Comparison of ENCODE assay signal across 32 cellular contexts in genomic region chr15:56227315-56227714, GRCh38.
"Had no signal": no experiment of that assay in that cellular context is flagged by ENCODE, and none has a peak within 500 bp of the region (broad histone marks: within the 10 kb centered on the region; RNA-seq: fewer than 3 reads in every experiment).

No MANE protein-coding gene starts in this region.

- FAIRE-seq: endometrium, endothelial cell of umbilical vein had no signal

- H3K27ac ChIP-seq: adrenal gland, body of pancreas, colonic mucosa, esophagus squamous epithelium, gastroesophageal sphincter, heart right ventricle, hepatocyte had no signal

- H3K4me3 Mint-ChIP-seq: activated CD4-positive, alpha-beta memory T cell treated with anti-CD3 and anti-CD28 coated beads for 36 hours; activated CD8-positive, alpha-beta memory T cell treated with anti-CD3 and anti-CD28 coated beads, Interleukin-2, amount 10 ng/mL, durations not matched to agents 7 days and 5 days; activated CD8-positive, alpha-beta T cell treated with anti-CD3 and anti-CD28 coated beads, Interleukin-2, amount 10 ng/mL, durations not matched to agents 7 days and 5 days; activated naive CD4-positive, alpha-beta T cell treated with anti-CD3 and anti-CD28 coated beads for 36 hours; activated naive CD8-positive, alpha-beta T cell treated with anti-CD3 and anti-CD28 coated beads for 36 hours; activated naive CD8-positive, alpha-beta T cell treated with anti-CD3 and anti-CD28 coated beads, Interleukin-2, amount 50 U/mL, for 24 hours; activated T-helper 1 cell treated with anti-CD3 and anti-CD28 coated beads, Interleukin-12 subunit alpha, Interleukin-12 subunit beta, Interleukin-2, Interleukin-4 antibody, amounts not matched to agents 30 ng/mL and 10 ng/mL and 1 ng/mL, durations not matched to agents 14 hours and 24 hours and 36 hours; T-helper 17 cell had no signal

- H3K27ac Mint-ChIP-seq: activated CD4-positive, alpha-beta memory T cell treated with anti-CD3 and anti-CD28 coated beads for 36 hours; activated CD8-positive, alpha-beta memory T cell treated with anti-CD3 and anti-CD28 coated beads, Interleukin-2, amount 10 ng/mL, durations not matched to agents 7 days and 5 days; activated CD8-positive, alpha-beta T cell treated with anti-CD3 and anti-CD28 coated beads, Interleukin-2, amount 10 ng/mL, durations not matched to agents 7 days and 5 days; activated naive CD4-positive, alpha-beta T cell treated with anti-CD3 and anti-CD28 coated beads for 36 hours; activated naive CD4-positive, alpha-beta T cell treated with anti-CD3 and anti-CD28 coated beads, Interleukin-2, amount 50 U/mL, for 24 hours; activated naive CD8-positive, alpha-beta T cell treated with anti-CD3 and anti-CD28 coated beads, Interleukin-2, amount 50 U/mL, for 24 hours; activated T-helper 1 cell treated with anti-CD3 and anti-CD28 coated beads, Interleukin-12 subunit alpha, Interleukin-12 subunit beta, Interleukin-2, Interleukin-4 antibody, amounts not matched to agents 30 ng/mL and 10 ng/mL and 1 ng/mL, durations not matched to agents 14 hours and 24 hours and 36 hours; activated T-helper 2 cell treated with anti-CD3 and anti-CD28 coated beads, Interferon-gamma antibody, Interleukin-2, Interleukin-4, amounts not matched to agents 10 μg/mL and 5 μg/mL and 100 μg/mL, durations not matched to agents 14 hours and 24 hours and 36 hours; T-helper 17 cell had no signal

- H2AFZ ChIP-seq: hepatocyte had no signal

- H3K9me3 ChIP-seq: colonic mucosa had no signal

- H3K27me3 ChIP-seq: adrenal gland, body of pancreas, colonic mucosa, esophagus squamous epithelium, gastroesophageal sphincter, heart right ventricle, hepatocyte had no signal

- DNase-seq: activated CD4-positive, alpha-beta memory T cell treated with anti-CD3 and anti-CD28 coated beads for 36 hours; activated CD4-positive, alpha-beta T cell treated with anti-CD3 and anti-CD28 coated beads for 48 hours; activated CD4-positive, alpha-beta T cell treated with anti-CD3 and anti-CD28 coated beads, Interleukin-2, amount 50 U/mL, for 1 hour; activated CD8-positive, alpha-beta memory T cell treated with anti-CD3 and anti-CD28 coated beads, Interleukin-2, amount 10 ng/mL, durations not matched to agents 7 days and 5 days; activated CD8-positive, alpha-beta memory T cell treated with anti-CD3 and anti-CD28 coated beads, Interleukin-2, amount 50 U/mL, for 4 hours; activated CD8-positive, alpha-beta T cell treated with anti-CD3 and anti-CD28 coated beads, Interleukin-2, amount 10 ng/mL, durations not matched to agents 7 days and 5 days; activated effector memory CD4-positive, alpha-beta T cell treated with anti-CD3 and anti-CD28 coated beads, Interleukin-2, amount 50 U/mL, for 16 hours; activated naive CD4-positive, alpha-beta T cell treated with anti-CD3 and anti-CD28 coated beads for 36 hours; activated naive CD8-positive, alpha-beta T cell treated with anti-CD3 and anti-CD28 coated beads for 36 hours; activated naive CD8-positive, alpha-beta T cell treated with anti-CD3 and anti-CD28 coated beads, Interleukin-2, amount 50 U/mL, for 24 hours; activated T-cell treated with anti-CD3 and anti-CD28 coated beads, Interleukin-2, amount 50 U/mL, for 1 hour; activated T-cell treated with anti-CD3 and anti-CD28 coated beads, Interleukin-2, amount 50 U/mL, for 48 hours; adrenal gland; amygdala; aorta; body of pancreas; caudate nucleus; cerebellar nuclear complex; colonic mucosa; effector CD8-positive, alpha-beta T cell; esophagus squamous epithelium; foreskin melanocyte; heart right ventricle; T-helper 17 cell had no signal

- H3K4me2 ChIP-seq: hepatocyte had no signal

- ATAC-seq: activated CD4-positive, CD25-positive, alpha-beta regulatory T cell treated with anti-CD3 and anti-CD28 coated beads, Interleukin-2, amount 50 U/mL, for 24 hours; activated CD8-positive, alpha-beta memory T cell treated with anti-CD3 and anti-CD28 coated beads, Interleukin-2, amount 10 ng/mL, durations not matched to agents 7 days and 5 days; activated CD8-positive, alpha-beta T cell treated with anti-CD3 and anti-CD28 coated beads, Interleukin-2, amount 10 ng/mL, durations not matched to agents 7 days and 5 days; activated naive CD8-positive, alpha-beta T cell treated with anti-CD3 and anti-CD28 coated beads, Interleukin-2, amount 50 U/mL, for 24 hours; body of pancreas; gastroesophageal sphincter; heart right ventricle; T-helper 17 cell had no signal

- H3K27me3 Mint-ChIP-seq: activated CD4-positive, alpha-beta memory T cell treated with anti-CD3 and anti-CD28 coated beads for 36 hours; activated CD8-positive, alpha-beta memory T cell treated with anti-CD3 and anti-CD28 coated beads, Interleukin-2, amount 10 ng/mL, durations not matched to agents 7 days and 5 days; activated naive CD4-positive, alpha-beta T cell treated with anti-CD3 and anti-CD28 coated beads, Interleukin-2, amount 50 U/mL, for 24 hours; activated naive CD8-positive, alpha-beta T cell treated with anti-CD3 and anti-CD28 coated beads for 36 hours; activated naive CD8-positive, alpha-beta T cell treated with anti-CD3 and anti-CD28 coated beads, Interleukin-2, amount 50 U/mL, for 24 hours; T-helper 17 cell had no signal

- H3K4me3 ChIP-seq: adrenal gland, body of pancreas, colonic mucosa, esophagus squamous epithelium, gastroesophageal sphincter, heart right ventricle, hepatocyte had no signal

- H3K36me3 ChIP-seq: adrenal gland, colonic mucosa had no signal

- H3K4me1 Mint-ChIP-seq: T-helper 17 cell had no signal

- H3K4me1 ChIP-seq: body of pancreas, colonic mucosa, esophagus squamous epithelium had no signal
